ENCODE assay signal across 19 cellular contexts in the genomic region with DNA sequence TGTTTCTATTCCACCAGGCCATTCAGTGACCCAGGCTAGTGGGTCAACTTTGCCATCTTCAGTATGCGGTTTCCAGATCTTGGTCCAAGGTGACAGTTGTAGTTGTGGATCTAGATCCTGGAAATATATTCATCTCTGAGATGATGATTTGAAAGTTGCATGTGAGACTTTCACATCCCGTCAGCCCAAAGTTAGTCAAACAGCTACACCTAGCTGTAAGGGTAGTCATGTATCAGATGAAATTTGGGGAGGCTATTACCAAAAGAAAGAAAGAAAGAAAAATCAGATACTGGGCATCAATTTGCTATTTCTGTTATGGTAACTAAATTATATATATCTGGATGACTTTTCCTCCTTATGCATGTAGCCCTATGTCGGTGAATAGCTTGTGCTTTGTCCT.
DNase-seq lines count a peak whose midpoint lies in the region; ATAC-seq, FAIRE-seq and TF ChIP-seq lines count a peak whose summit lies in the region.
"Had no signal": no experiment of that assay in that cellular context is flagged by ENCODE, and none has a peak within 500 bp of the region (broad histone marks: within the 10 kb centered on the region; RNA-seq: fewer than 3 reads in every experiment).

No MANE protein-coding gene starts in this region.

- H3K9me2 ChIP-seq in PC-3 (replicated peaks; ENCODE audit: low read length): no peaks in the 10 kb centered on the region

- H3K27me3 ChIP-seq in PC-3 (ENCODE audit: low read length): no peaks in the 10 kb centered on the region
- H3K27me3 ChIP-seq: heart left ventricle had no signal

- intact Hi-C loops in PC-3 (cut with micrococcal nuclease): no loop called here

- H3K27ac ChIP-seq in C4-2B (no peak overlapping the region), PC-3 (ENCODE audit: low read length) (no peak overlapping the region)
- H3K27ac ChIP-seq: heart left ventricle had no signal

- peak; percentile 28 for TF ChIP-seq CTCF in C4-2B (conservative IDR thresholded peaks at IDR 0.05)
- TF ChIP-seq CTCF in PC-3 (conservative IDR thresholded peaks at IDR 0.05; ENCODE audit: low read depth, low read length): peak; percentile 32; the same call in 1 of the 2 replicates
- TF ChIP-seq CTCF in epithelial cell of proximal tubule (conservative IDR thresholded peaks at IDR 0.05; ENCODE audit: low read depth, low read length): peak; percentile 47

- no peaks in the 10 kb centered on the region for H3K79me2 ChIP-seq in PC-3 (ENCODE audit: low read length)

- no peaks in the 10 kb centered on the region for H4K20me1 ChIP-seq in PC-3 (ENCODE audit: low read length)

- H3K4me3 ChIP-seq in PC-3 (ENCODE audit: low read length) (no peak overlapping the region), epithelial cell of proximal tubule (ENCODE audit: low read depth, low read length) (no peak overlapping the region)
- H3K4me3 ChIP-seq: heart left ventricle, mucosa of descending colon had no signal

- no peaks in the 10 kb centered on the region for H3K36me3 ChIP-seq in PC-3 (ENCODE audit: low read depth, low read length)
- H3K36me3 ChIP-seq: heart left ventricle had no signal

- BruUV-seq in PC-3 (replicated peaks; lab: Mats Ljungman, UMichigan): no TSS peak

- H3K9me3 ChIP-seq in PC-3 (ENCODE audit: low read length): no peaks in the 10 kb centered on the region
- H3K9me3 ChIP-seq: heart left ventricle, mucosa of descending colon had no signal

- H3K4me2 ChIP-seq in PC-3 (ENCODE audit: low read length): no peak overlapping the region

- ATAC-seq in PC-3: no peak
- no peak for ATAC-seq in activated CD4-positive, CD25-positive, alpha-beta regulatory T cell treated with anti-CD3 and anti-CD28 coated beads, Interleukin-2, amount 50 U/mL, for 24 hours
- ATAC-seq: activated naive CD8-positive, alpha-beta T cell treated with anti-CD3 and anti-CD28 coated beads, Interleukin-2, amount 50 U/mL, for 24 hours; heart left ventricle; left ventricle myocardium superior; mucosa of descending colon had no signal

- POLR2A ChIA-PET in PC-3 (lab: Charles Lee; ENCODE audit: unreplicated experiment): no interaction called here

- H3F3A ChIP-seq in PC-3 (ENCODE audit: low read length, unreplicated experiment): no peaks in the 10 kb centered on the region

- H2AFZ ChIP-seq in PC-3 (ENCODE audit: low read length): no peak overlapping the region

- CTCF ChIA-PET in PC-3 (lab: Charles Lee): no interaction called here

- H3K9ac ChIP-seq in PC-3 (ENCODE audit: low read length): no peak overlapping the region

- peak; percentile 66 for FAIRE-seq in GM19239 (lab: Jason Lieb, UNC)

- DNase-seq in GM19239 (ENCODE audit: insufficient read length, low spot score) (no peak), PC-3 (peak; percentile 1), epithelial cell of proximal tubule (ENCODE audit: low read depth) (no peak), cerebellum (ENCODE audit: low spot score) (no peak), UCSD-AML1 (lab: John Stamatoyannopoulos, UW; ENCODE audit: unreplicated experiment) (no peak)
- no peak for DNase-seq in activated CD8-positive, alpha-beta memory T cell treated with anti-CD3 and anti-CD28 coated beads for 24 hours
- DNase-seq: activated effector memory CD4-positive, alpha-beta T cell treated with anti-CD3 and anti-CD28 coated beads, Interleukin-2, amount 50 U/mL, for 16 hours; activated naive CD8-positive, alpha-beta T cell treated with anti-CD3 and anti-CD28 coated beads, Interleukin-2, amount 50 U/mL, for 24 hours; cortex of kidney; heart left ventricle; IMR-90; left ventricle myocardium superior; mucosa of descending colon; NCI-H187 treated with DMSO at 0.1 percent for 48 hours; NCI-H446 treated with DMSO at 0.1 percent for 48 hours; Right ventricle myocardium superior; stimulated activated CD4-positive, alpha-beta T cell treated with anti-CD3 and anti-CD28 coated beads, Interleukin-4, amount 100 ng/mL, for 4 hours had no signal

- no peaks in the 10 kb centered on the region for H3K4me1 ChIP-seq in PC-3 (ENCODE audit: insufficient read depth, low read length)
- H3K4me1 ChIP-seq: heart left ventricle had no signal
